ENCODE assay signal across 8 cellular contexts in genomic region chr2:159202568-159203071, GRCh38.
DNase-seq lines count a peak whose midpoint lies in the region; ATAC-seq and TF ChIP-seq lines count a peak whose summit lies in the region.

No MANE protein-coding gene starts in this region.

- no peaks in the 10 kb centered on the region for H3K9me3 ChIP-seq in left ventricle myocardium inferior (replicated peaks)

- intact Hi-C loops in left ventricle myocardium inferior (cut with micrococcal nuclease) = no loop called here

- ATAC-seq in GM21723 (IDR thresholded peaks at IDR 0.05; ENCODE audit: unreplicated experiment) = no peak

- H3K4me3 ChIP-seq in astrocyte of the cerebellum (ENCODE audit: low read depth, low read length) = no peak overlapping the region
- H3K4me3 ChIP-seq in left ventricle myocardium inferior = no peak overlapping the region

- H3K27ac ChIP-seq in left ventricle myocardium inferior (replicated peaks) = peak overlapping the region; percentile 74

- peaks cover 38% of the 10 kb centered on the region for H3K36me3 ChIP-seq in left ventricle myocardium inferior

- DNase-seq in GM03348 (ENCODE audit: low spot score) = peak; percentile 95
- peak; percentile 98 for DNase-seq in astrocyte of the cerebellum (ENCODE audit: low read depth)
- DNase-seq in left ventricle myocardium inferior = peak; percentile 34
- DNase-seq in putamen (ENCODE audit: low spot score) = peak; percentile 55
- no peak for DNase-seq in HuH-7.5 (ENCODE audit: low spot score)
- no peak for DNase-seq in foreskin melanocyte
- no peak for DNase-seq in SK-N-DZ (ENCODE audit: low spot score)

- in situ Hi-C loops in astrocyte of the cerebellum (cut with HindIII; ENCODE audit: low sequenced_read_pairs) = no loop called here

- H3K4me1 ChIP-seq in left ventricle myocardium inferior = peaks cover 83% of the 10 kb centered on the region

- no peaks in the 10 kb centered on the region for H3K27me3 ChIP-seq in left ventricle myocardium inferior (ENCODE audit: low read depth)

- no peak for TF ChIP-seq CTCF in astrocyte of the cerebellum (IDR thresholded peaks at IDR 0.05; ENCODE audit: low read depth, low read length, missing control alignments)
- TF ChIP-seq CTCF in left ventricle myocardium inferior (IDR thresholded peaks at IDR 0.05; ENCODE audit: borderline replicate concordance) = peak; percentile 19

Comparison
In these comparisons a context has a peak if more than half of its experiments do, and no peak if none do; other contexts are left out.
1. DNase-seq: peak in GM03348 (single experiment), astrocyte of the cerebellum (single experiment), left ventricle myocardium inferior (single experiment) and putamen (single experiment); none in HuH-7.5 (single experiment), foreskin melanocyte (single experiment) and SK-N-DZ (single experiment).